In genomic region chr7:45709168-45710034, GRCh38 we compare ENCODE assay signal across 12 cellular contexts.
DNase-seq lines count a peak whose midpoint lies in the region; ATAC-seq, FAIRE-seq and TF ChIP-seq lines count a peak whose summit lies in the region.
"Had no signal": no experiment of that assay in that cellular context is flagged by ENCODE, and none has a peak within 500 bp of the region (broad histone marks: within the 10 kb centered on the region; RNA-seq: fewer than 3 reads in every experiment).

No MANE protein-coding gene starts in this region.

- no peak overlapping the region for H3K4me2 ChIP-seq in hepatocyte

- H3K9me3 ChIP-seq in kidney (ENCODE audit: control insufficient read depth in 1 of 2, low read length in 2 of 2) (no peaks in the 10 kb centered on the region), spleen (no peaks in the 10 kb centered on the region), hepatocyte (ENCODE audit: low read depth) (no peaks in the 10 kb centered on the region)

- TF ChIP-seq POLR2A in spleen (IDR thresholded peaks at IDR 0.05), result no peak

- no peaks in the 10 kb centered on the region for H3K79me2 ChIP-seq in hepatocyte

- H3K4me1 ChIP-seq in kidney (ENCODE audit: control insufficient read depth in 1 of 2, insufficient read depth in 1 of 2, low read depth in 1 of 2, low read length in 2 of 2), result no peaks in the 10 kb centered on the region
- peaks cover 0 to 5% (median 0%) of the 10 kb centered on the region in 6 donors for H3K4me1 ChIP-seq in spleen
- H3K4me1 ChIP-seq in hepatocyte (ENCODE audit: insufficient read depth), result no peaks in the 10 kb centered on the region

- TF ChIP-seq CTCF in kidney (IDR thresholded peaks at IDR 0.05; ENCODE audit: borderline replicate concordance, extremely low read depth, insufficient read depth) (no peak), spleen (IDR thresholded peaks at IDR 0.05 in 8 of 11, conservative IDR thresholded peaks at IDR 0.05 in 3 of 11) (no peak), GM10266 (IDR thresholded peaks at IDR 0.05; ENCODE audit: control insufficient read depth, insufficient read depth, low read depth, missing control alignments) (no peak), hepatocyte (IDR thresholded peaks at IDR 0.05; ENCODE audit: poor library complexity) (no peak)

- peak; percentile 92 for DNase-seq in HCEC 1CT
- DNase-seq in epidermal melanocyte (ENCODE audit: insufficient read length, low spot score), result peak; percentile 49
- peak; percentile 81 for DNase-seq in kidney
- DNase-seq in spleen, result peak; percentile 77
- DNase-seq in NCI-H345 treated with DMSO at 0.1 percent for 48 hours (lab: John Stamatoyannopoulos, UW; ENCODE audit: unreplicated experiment), result no peak
- DNase-seq in GM10266 (ENCODE audit: extremely low spot score), result no peak
- DNase-seq in hepatocyte (ENCODE audit: low spot score), result no peak
- DNase-seq: activated CD4-positive, alpha-beta T cell treated with anti-CD3 and anti-CD28 coated beads, Interleukin-2, amount 50 U/mL, for 1 hour; KG1; NCI-H2081 had no signal

- WGBS in spleen, 5 donors, result 71 to 78% (median 76%) methylated on average over 14 of the region's 14 CpGs
- WGBS in hepatocyte (ENCODE audit: low lambda C conversion rate, missing lambda C conversion rate), result 91% methylated on average over 14 of the region's 14 CpGs

- H4K20me1 ChIP-seq in hepatocyte (ENCODE audit: insufficient read depth, poor library complexity, severe bottlenecking), result no peaks in the 10 kb centered on the region

- H3K27ac ChIP-seq in kidney (ENCODE audit: low read depth in 2 of 2, low read length in 2 of 2), result no peak overlapping the region
- H3K27ac ChIP-seq in spleen, result peak overlapping the region in 6 of 8 donors; percentile 55 to 79 (median 69)
- H3K27ac ChIP-seq in hepatocyte, result no peak overlapping the region

- intact Hi-C loops in kidney (cut with DNase I), result no loop called here
- intact Hi-C loops in spleen (cut with DNase I; ENCODE audit: low total_unique reads), result no loop called here

- H3K4me3 ChIP-seq in kidney (ENCODE audit: low read length in 2 of 2), result no peak overlapping the region
- H3K4me3 ChIP-seq in spleen, result no peak overlapping the region
- no peak overlapping the region for H3K4me3 ChIP-seq in hepatocyte
- H3K4me3 ChIP-seq: dorsolateral prefrontal cortex had no signal

- no peaks in the 10 kb centered on the region for H3K27me3 ChIP-seq in spleen (replicated peaks in 1 of 7)
- H3K27me3 ChIP-seq in hepatocyte, result no peaks in the 10 kb centered on the region
- H3K27me3 ChIP-seq: dorsolateral prefrontal cortex had no signal

- FAIRE-seq in kidney (lab: Jason Lieb, UNC), result no peak

- H2AFZ ChIP-seq in hepatocyte, result no peak overlapping the region

- H3K9me2 ChIP-seq in hepatocyte (replicated peaks; ENCODE audit: insufficient read depth), result no peaks in the 10 kb centered on the region

- peaks cover 0 to 3% of the 10 kb centered on the region in 2 donors for H3K36me3 ChIP-seq in kidney (ENCODE audit: control insufficient read depth in 1 of 2, insufficient read depth in 2 of 2, low read length in 2 of 2)
- no peaks in the 10 kb centered on the region for H3K36me3 ChIP-seq in spleen
- no peaks in the 10 kb centered on the region for H3K36me3 ChIP-seq in hepatocyte (replicated peaks; ENCODE audit: insufficient read depth, low read depth)

- no peak for ATAC-seq in HG02798 (IDR thresholded peaks at IDR 0.05; ENCODE audit: poor library complexity, unreplicated experiment)

- H3K9ac ChIP-seq in kidney (ENCODE audit: low read length in 2 of 2), result no peak overlapping the region

Comparison
In these comparisons a context has a peak if more than half of its experiments do, and no peak if none do; other contexts are left out.
1. DNase-seq: peak in HCEC 1CT (single experiment), epidermal melanocyte (single experiment), kidney (single experiment) and spleen (single experiment); none in NCI-H345 treated with DMSO at 0.1 percent for 48 hours (single experiment), GM10266 (single experiment) and hepatocyte (single experiment).
2. H3K27ac ChIP-seq: peak in spleen (6 of 8); none in kidney (0 of 2) and hepatocyte (single experiment).